12 cellular contexts compared by ENCODE assay signal in genomic region chr3:146277953-146278631, GRCh38. TPM values are rescaled to one million over a fixed set of nuclear protein-coding genes. Genes with fewer than 3 reads are reported as not detected.
DNase-seq lines count a peak whose midpoint lies in the region; TF ChIP-seq lines count a peak whose summit lies in the region.
"Had no signal": no experiment of that assay in that cellular context is flagged by ENCODE, and none has a peak within 500 bp of the region (broad histone marks: within the 10 kb centered on the region; RNA-seq: fewer than 3 reads in every experiment).

No MANE protein-coding gene starts in this region.

- H3K9me3 Mint-ChIP-seq in nephron, result no peaks in the 10 kb centered on the region
- H3K9me3 Mint-ChIP-seq in activated T-helper 1 cell treated with anti-CD3 and anti-CD28 coated beads, Interleukin-12 subunit alpha, Interleukin-12 subunit beta, Interleukin-2, Interleukin-4 antibody, amounts not matched to agents 30 ng/mL and 10 ng/mL and 1 ng/mL, durations not matched to agents 14 hours and 24 hours and 36 hours, result no peaks in the 10 kb centered on the region
- H3K9me3 Mint-ChIP-seq: dendritic cell treated with granulocyte-macrophage colony-stimulating factor and Interleukin-4, amounts not matched to agents 40 ng/mL and 50 ng/mL, for 4 days had no signal

- H3K27me3 ChIP-seq in ACC112 (ENCODE audit: insufficient read depth, low read length), result no peaks in the 10 kb centered on the region

- H3K36me3 Mint-ChIP-seq in nephron (ENCODE audit: low read depth), result no peaks in the 10 kb centered on the region
- no peaks in the 10 kb centered on the region for H3K36me3 Mint-ChIP-seq in activated T-helper 1 cell treated with anti-CD3 and anti-CD28 coated beads, Interleukin-12 subunit alpha, Interleukin-12 subunit beta, Interleukin-2, Interleukin-4 antibody, amounts not matched to agents 30 ng/mL and 10 ng/mL and 1 ng/mL, durations not matched to agents 14 hours and 24 hours and 36 hours (ENCODE audit: low read depth)

- H3K27ac ChIP-seq in ACC112 (ENCODE audit: low read depth, low read length), result peak overlapping the region; percentile 84
- H3K27ac ChIP-seq: HL-60 had no signal

- TF ChIP-seq CTCF in nephron (IDR thresholded peaks at IDR 0.05; ENCODE audit: unreplicated experiment in 3 of 3), result no peak
- no peak for TF ChIP-seq CTCF in GM13976 (IDR thresholded peaks at IDR 0.05; ENCODE audit: borderline replicate concordance, control extremely low read depth, extremely low read depth, insufficient read depth, missing control alignments)

- peaks cover 25% of the 10 kb centered on the region for H3K4me1 ChIP-seq in ACC112 (ENCODE audit: control insufficient read depth, insufficient read depth, low read length, unreplicated experiment)

- no peak overlapping the region for H3K4me3 ChIP-seq in ACC112 (ENCODE audit: low read depth, low read length)

- DNase-seq in RPMI7951 (ENCODE audit: low read depth) (peak; percentile 66), fibroblast of gingiva (ENCODE audit: low read depth) (peak; percentile 95), GM13976 (ENCODE audit: low spot score) (no peak)
- DNase-seq in activated CD4-positive, CD25-positive, alpha-beta regulatory T cell (lab: John Stamatoyannopoulos, UW), result no peak
- DNase-seq in activated T-helper 1 cell treated with anti-CD3 and anti-CD28 coated beads, Interleukin-12 subunit alpha, Interleukin-12 subunit beta, Interleukin-2, Interleukin-4 antibody, amounts not matched to agents 30 ng/mL and 10 ng/mL and 1 ng/mL, durations not matched to agents 14 hours and 24 hours and 36 hours (ENCODE audit: low spot score), result no peak
- DNase-seq in activated effector memory CD4-positive, alpha-beta T cell treated with Interleukin-2 at 50 U/mL for 16 hours, result no peak
- DNase-seq: GDM1 had no signal

- H3K27ac Mint-ChIP-seq in nephron, result peak overlapping the region in 2 of 3 experiments; percentile 7 to 66
- H3K27ac Mint-ChIP-seq in activated T-helper 1 cell treated with anti-CD3 and anti-CD28 coated beads, Interleukin-12 subunit alpha, Interleukin-12 subunit beta, Interleukin-2, Interleukin-4 antibody, amounts not matched to agents 30 ng/mL and 10 ng/mL and 1 ng/mL, durations not matched to agents 14 hours and 24 hours and 36 hours, result no peak overlapping the region
- H3K27ac Mint-ChIP-seq: dendritic cell treated with granulocyte-macrophage colony-stimulating factor and Interleukin-4, amounts not matched to agents 40 ng/mL and 50 ng/mL, for 4 days; progenitor cell of endocrine pancreas had no signal

- H3K4me1 Mint-ChIP-seq in nephron, result peaks cover 16% of the 10 kb centered on the region
- no peaks in the 10 kb centered on the region for H3K4me1 Mint-ChIP-seq in activated T-helper 1 cell treated with anti-CD3 and anti-CD28 coated beads, Interleukin-12 subunit alpha, Interleukin-12 subunit beta, Interleukin-2, Interleukin-4 antibody, amounts not matched to agents 30 ng/mL and 10 ng/mL and 1 ng/mL, durations not matched to agents 14 hours and 24 hours and 36 hours (ENCODE audit: low read depth)

- intact Hi-C loops in activated T-helper 1 cell treated with anti-CD3 and anti-CD28 coated beads, Interleukin-12 subunit alpha, Interleukin-12 subunit beta, Interleukin-2, Interleukin-4 antibody, amounts not matched to agents 30 ng/mL and 10 ng/mL and 1 ng/mL, durations not matched to agents 14 hours and 24 hours and 36 hours (cut with micrococcal nuclease), result no loop called here

- no peak overlapping the region for H2AFZ ChIP-seq in ACC112 (ENCODE audit: low read length, unreplicated experiment)

- no peaks in the 10 kb centered on the region for H3K79me2 ChIP-seq in ACC112 (ENCODE audit: control insufficient read depth, insufficient read depth, low read length, unreplicated experiment)

- no peaks in the 10 kb centered on the region for H3K27me3 Mint-ChIP-seq in nephron (ENCODE audit: low read depth)
- no peaks in the 10 kb centered on the region for H3K27me3 Mint-ChIP-seq in activated T-helper 1 cell treated with anti-CD3 and anti-CD28 coated beads, Interleukin-12 subunit alpha, Interleukin-12 subunit beta, Interleukin-2, Interleukin-4 antibody, amounts not matched to agents 30 ng/mL and 10 ng/mL and 1 ng/mL, durations not matched to agents 14 hours and 24 hours and 36 hours (ENCODE audit: insufficient read depth)
- H3K27me3 Mint-ChIP-seq: dendritic cell treated with granulocyte-macrophage colony-stimulating factor and Interleukin-4, amounts not matched to agents 40 ng/mL and 50 ng/mL, for 4 days; progenitor cell of endocrine pancreas had no signal

- in situ Hi-C loops in GM13976 (cut with MboI; ENCODE audit: low sequenced_read_pairs, unreplicated experiment), result no loop called here

- no peak overlapping the region for H3K4me3 Mint-ChIP-seq in nephron
- H3K4me3 Mint-ChIP-seq in activated T-helper 1 cell treated with anti-CD3 and anti-CD28 coated beads, Interleukin-12 subunit alpha, Interleukin-12 subunit beta, Interleukin-2, Interleukin-4 antibody, amounts not matched to agents 30 ng/mL and 10 ng/mL and 1 ng/mL, durations not matched to agents 14 hours and 24 hours and 36 hours, result no peak overlapping the region
- H3K4me3 Mint-ChIP-seq: dendritic cell treated with granulocyte-macrophage colony-stimulating factor and Interleukin-4, amounts not matched to agents 40 ng/mL and 50 ng/mL, for 4 days had no signal

- no peaks in the 10 kb centered on the region for H3K36me3 ChIP-seq in ACC112 (ENCODE audit: insufficient read depth, low read length)

RNA-seq across cellular contexts. Expression of gene PLSCR4, which starts 27.2 kb away (rescaled TPM):
- 3.8 and 7.3 TPM in 2 replicates for total RNA-seq in RPMI7951 (2014; rRNA removed; shearing (Covaris generic))
- not detected in 2 replicates for total RNA-seq in activated T-helper 1 cell treated with anti-CD3 and anti-CD28 coated beads, Interleukin-12 subunit alpha, Interleukin-12 subunit beta, Interleukin-2, Interleukin-4 antibody, amounts not matched to agents 30 ng/mL and 10 ng/mL and 1 ng/mL, durations not matched to agents 14 hours and 24 hours and 36 hours

Comparison
In these comparisons a context has a peak if more than half of its experiments do, and no peak if none do; other contexts are left out.
1. DNase-seq: peak in RPMI7951 (single experiment) and fibroblast of gingiva (single experiment); none in activated CD4-positive, CD25-positive, alpha-beta regulatory T cell (0 of 4), activated T-helper 1 cell treated with anti-CD3 and anti-CD28 coated beads, Interleukin-12 subunit alpha, Interleukin-12 subunit beta, Interleukin-2, Interleukin-4 antibody, amounts not matched to agents 30 ng/mL and 10 ng/mL and 1 ng/mL, durations not matched to agents 14 hours and 24 hours and 36 hours (single experiment), activated effector memory CD4-positive, alpha-beta T cell treated with Interleukin-2 at 50 U/mL for 16 hours (single experiment) and GM13976 (single experiment).